Comparison of ENCODE assay signal across 8 cellular contexts in genomic region chr1:23118957-23119792, GRCh38. TPM values are rescaled to one million over a fixed set of nuclear protein-coding genes. Genes with fewer than 3 reads are reported as not detected.
DNase-seq lines count a peak whose midpoint lies in the region; ATAC-seq, FAIRE-seq and TF ChIP-seq lines count a peak whose summit lies in the region.

No MANE protein-coding gene starts in this region.

- H3K4me1 Mint-ChIP-seq in immature natural killer cell: peaks cover 60 to 80% of the 10 kb centered on the region in 2 donors
- H3K4me1 Mint-ChIP-seq in WTC11: peaks cover 29% of the 10 kb centered on the region

- TF ChIP-seq CTCF in A549 (IDR thresholded peaks at IDR 0.05) (no peak), Loucy (conservative IDR thresholded peaks at IDR 0.05; ENCODE audit: low read length) (no peak), WTC11 (IDR thresholded peaks at IDR 0.05) (no peak)

- H3K9me3 ChIP-seq in A549: no peaks in the 10 kb centered on the region
- H3K9me3 ChIP-seq in Loucy (ENCODE audit: insufficient read depth, low read depth, low read length): no peaks in the 10 kb centered on the region

- ATAC-seq in A549 (no peak), WTC11 (no peak), HG02840 (IDR thresholded peaks at IDR 0.05; ENCODE audit: low FRiP score, unreplicated experiment) (no peak)

- H3K9ac ChIP-seq in Loucy (ENCODE audit: low read depth, low read length, poor library complexity, severe bottlenecking): no peak overlapping the region

- H3K4me3 Mint-ChIP-seq in immature natural killer cell (peak overlapping the region; percentile 68 to 85 (median 73)), WTC11 (no peak overlapping the region)

- WGBS in A549 (ENCODE audit: missing lambda C conversion rate): 68% methylated on average over 8 of the region's 8 CpGs

- FAIRE-seq in A549 (lab: Jason Lieb, UNC): no peak

- H3K27me3 Mint-ChIP-seq in immature natural killer cell (ENCODE audit: low read depth in 3 of 3): peaks cover 5 to 6% (median 5%) of the 10 kb centered on the region in 3 donors
- no peaks in the 10 kb centered on the region for H3K27me3 Mint-ChIP-seq in WTC11 (ENCODE audit: low read depth)

- TF ChIP-seq EP300 in A549 (IDR thresholded peaks at IDR 0.05): no peak

- H3K9me3 Mint-ChIP-seq in immature natural killer cell: no peaks in the 10 kb centered on the region
- H3K9me3 Mint-ChIP-seq in WTC11: no peaks in the 10 kb centered on the region

- DNase-seq in A549 (ENCODE audit: low read depth in 1 of 2, low spot score in 1 of 2) (no peak), immature natural killer cell (peak; percentile 62 to 75 (median 69)), SHP77 (lab: John Stamatoyannopoulos, UW) (no peak), nucleus accumbens (lab: John Stamatoyannopoulos, UW) (no peak), WTC11 (ENCODE audit: low spot score) (no peak)
- DNase-seq in activated naive CD4-positive, alpha-beta T cell treated with anti-CD3 and anti-CD28 coated beads, Interleukin-2, amount 50 U/mL, for 16 hours: peak; percentile 38

- H4K20me1 ChIP-seq in Loucy (ENCODE audit: insufficient read depth, low read length, poor library complexity, severe bottlenecking): peaks cover 32% of the 10 kb centered on the region

- H3K27ac ChIP-seq in A549: peak overlapping the region; percentile 23 to 49; a peak in 2 of 6 replicates

- H3K9me2 ChIP-seq in Loucy (replicated peaks; ENCODE audit: low read depth, low read length): no peaks in the 10 kb centered on the region

- peaks cover 65% of the 10 kb centered on the region for H3K4me1 ChIP-seq in A549
- peaks cover 26% of the 10 kb centered on the region for H3K4me1 ChIP-seq in Loucy (ENCODE audit: insufficient read depth, low read length, poor library complexity, severe bottlenecking)

- no peak overlapping the region for H2AFZ ChIP-seq in Loucy (ENCODE audit: low read length)

- H3K4me2 ChIP-seq in A549 (peak overlapping the region; percentile 62), Loucy (ENCODE audit: low read depth, low read length, poor library complexity, severe bottlenecking) (peak overlapping the region; percentile 64)

- POLR2A ChIA-PET in A549 (lab: Yijun Ruan, JAX): interaction anchor here (0.6 to 1.3 kb wide), 2 partner anchors 12 to 44 kb away, joined by 4 read pairs; no protein-coding TSS in a partner anchor
- POLR2A ChIA-PET in WTC11 (lab: Charles Lee): interaction anchor here (0.6 kb wide), 2 partner anchors 8 to 1635 kb away, joined by 4 to 5 read pairs; no protein-coding TSS in a partner anchor

- no peaks in the 10 kb centered on the region for H3F3A ChIP-seq in Loucy (ENCODE audit: low read depth)

- TF ChIP-seq POLR2A in A549 (IDR thresholded peaks at IDR 0.05; ENCODE audit: low read length): no peak

- no peaks in the 10 kb centered on the region for H3K27me3 ChIP-seq in Loucy (ENCODE audit: insufficient read depth, low read length, poor library complexity, severe bottlenecking)

- H3K27ac Mint-ChIP-seq in immature natural killer cell (peak overlapping the region; percentile 90 to 94 (median 92)), WTC11 (no peak overlapping the region)

- no peak for TF ChIP-seq RAD21 in A549 (conservative IDR thresholded peaks at IDR 0.05 in 1 of 2, IDR thresholded peaks at IDR 0.05 in 1 of 2)

- peaks cover 88% of the 10 kb centered on the region for H3K79me2 ChIP-seq in Loucy (ENCODE audit: insufficient read depth, low read length)

- H3K36me3 Mint-ChIP-seq in immature natural killer cell: peaks cover 2 to 6% (median 3%) of the 10 kb centered on the region in 3 donors
- H3K36me3 Mint-ChIP-seq in WTC11: no peaks in the 10 kb centered on the region

- CTCF ChIA-PET in A549 (lab: Yijun Ruan, JAX) (interaction anchor here (0.9 to 1.4 kb wide), 2 partner anchors 13 to 66 kb away, joined by 3 to 5 read pairs; no protein-coding TSS in a partner anchor), WTC11 (lab: Charles Lee) (interaction anchor here (0.6 to 2.0 kb wide), 3 partner anchors 12 to 37 kb away, joined by 3 to 5 read pairs (median 4); no protein-coding TSS in a partner anchor)

- no peak overlapping the region for H3K4me3 ChIP-seq in A549
- H3K4me3 ChIP-seq in Loucy (ENCODE audit: low read length, poor library complexity, severe bottlenecking): peak overlapping the region; percentile 21

- H3K36me3 ChIP-seq in Loucy (ENCODE audit: insufficient read depth, low read length): no peaks in the 10 kb centered on the region

TF ChIP-seq in A549, 52 proteins besides CTCF, POLR2A, EP300 and RAD21 (continues in another document):
- TF ChIP-seq USF2 (IDR thresholded peaks at IDR 0.05) (no peak), ATOH8 (CRISPR knock-in tag; IDR thresholded peaks at IDR 0.05; ENCODE audit: low read depth) (no peak), BHLHE40 (IDR thresholded peaks at IDR 0.05; ENCODE audit: low read depth, low read length) (no peak), HOXA7 (CRISPR knock-in tag; IDR thresholded peaks at IDR 0.05) (no peak), ZNF302 (CRISPR knock-in tag; IDR thresholded peaks at IDR 0.05) (no peak), E2F6 (IDR thresholded peaks at IDR 0.05; ENCODE audit: borderline replicate concordance, low read depth) (no peak), SREBF2 (IDR thresholded peaks at IDR 0.05) (no peak)

TF ChIP-seq in WTC11, 78 proteins besides CTCF, POLR2A, EP300 and RAD21:
- TF ChIP-seq JAZF1 (CRISPR knock-in tag; IDR thresholded peaks at IDR 0.05) (no peak), MLX (CRISPR knock-in tag; IDR thresholded peaks at IDR 0.05) (no peak), NFATC4 (CRISPR knock-in tag; IDR thresholded peaks at IDR 0.05) (no peak), ARID4B (CRISPR knock-in tag; IDR thresholded peaks at IDR 0.05; ENCODE audit: borderline replicate concordance) (no peak), NR3C1 (CRISPR knock-in tag; conservative IDR thresholded peaks at IDR 0.05; ENCODE audit: low read depth) (no peak), IRF1 (CRISPR knock-in tag; IDR thresholded peaks at IDR 0.05) (no peak)

RNA-seq across cellular contexts. Expression of gene LUZP1, which starts 49.5 kb away (rescaled TPM):
- polyA plus RNA-seq in A549 (2011; rRNA removed) (18.3 and 26.2 TPM in 2 replicates), A549 (2017; fragmentation: RNase III; extraction: RNeasy Plus Mini Kit Qiagen cat#74134 plus additional on column Dnase treatment) (17.9 to 18.2 TPM (median 18.0 TPM) in 3 replicates), immature natural killer cell (10 to 100 TPM in 2 of 3 donors, 1 to 10 TPM in 1; 9.8 to 35.5 (median 13.8) TPM)
- 4.7 and 6.1 TPM in 2 replicates for polyA plus RNA-seq in A549 (2012; cell fraction: cytosol; rRNA removed)
- 8.1 and 10.5 TPM in 2 replicates for polyA plus RNA-seq in A549 (2012; cell fraction: nucleus; rRNA removed)
- polyA minus RNA-seq in A549 (2011; rRNA and poly(A)+ RNA removed): 31.8 and 33.3 TPM in 2 replicates
- 42.0 to 43.4 TPM (median 42.7 TPM) in 3 replicates for total RNA-seq in WTC11 (2021)

Comparison
In these comparisons a context has a peak if more than half of its experiments do, and no peak if none do; other contexts are left out.
1. DNase-seq: peak in activated naive CD4-positive, alpha-beta T cell treated with anti-CD3 and anti-CD28 coated beads, Interleukin-2, amount 50 U/mL, for 16 hours (single experiment) and immature natural killer cell (3 of 3); none in A549 (0 of 2), SHP77 (0 of 2), nucleus accumbens (0 of 56) and WTC11 (single experiment).